Comparison of ENCODE assay signal across 12 cellular contexts in genomic region chr15:76196949-76197315, GRCh38.
DNase-seq lines count a peak whose midpoint lies in the region; ATAC-seq and TF ChIP-seq lines count a peak whose summit lies in the region.
"Had no signal": no experiment of that assay in that cellular context is flagged by ENCODE, and none has a peak within 500 bp of the region (broad histone marks: within the 10 kb centered on the region; RNA-seq: fewer than 3 reads in every experiment).

No MANE protein-coding gene starts in this region.

- no peaks in the 10 kb centered on the region for H3K36me3 Mint-ChIP-seq in activated CD4-positive, alpha-beta memory T cell treated with anti-CD3 and anti-CD28 coated beads, Interleukin-2, amount 10 ng/mL, durations not matched to agents 7 days and 5 days (ENCODE audit: low read depth)

- 42 to 52% methylated on average over 10 of the region's 10 CpGs for WGBS in esophagus, 2 donors

- H3K27me3 ChIP-seq in esophagus (ENCODE audit: control insufficient read depth in 1 of 2, insufficient read depth in 2 of 2, low read length in 2 of 2) (no peaks in the 10 kb centered on the region), tibial artery (peaks cover 0 to under 1% of the 10 kb centered on the region in 2 donors)
- H3K27me3 ChIP-seq: thyroid gland had no signal

- H3K27me3 Mint-ChIP-seq in activated CD4-positive, alpha-beta memory T cell treated with anti-CD3 and anti-CD28 coated beads, Interleukin-2, amount 10 ng/mL, durations not matched to agents 7 days and 5 days: peaks cover 4% of the 10 kb centered on the region

- intact Hi-C loops in tibial artery (cut with DNase I; ENCODE audit: low total_unique reads): no loop called here

- no peaks in the 10 kb centered on the region for H3K9me3 Mint-ChIP-seq in activated CD4-positive, alpha-beta memory T cell treated with anti-CD3 and anti-CD28 coated beads, Interleukin-2, amount 10 ng/mL, durations not matched to agents 7 days and 5 days
- H3K9me3 Mint-ChIP-seq: activated T-helper 2 cell treated with anti-CD3 and anti-CD28 coated beads, Interferon-gamma antibody, Interleukin-2, Interleukin-4, amounts not matched to agents 10 μg/mL and 5 μg/mL and 100 μg/mL, durations not matched to agents 14 hours and 24 hours and 36 hours; T-helper 1 cell treated with Interleukin-12 subunit alpha and Interleukin-12 subunit beta and Interleukin-4 antibody, amounts not matched to agents 30 μg/mL and 1 μg/mL, for 36 hours had no signal

- H3K4me1 ChIP-seq in esophagus (ENCODE audit: control insufficient read depth in 2 of 2, insufficient read depth in 2 of 2, low read length in 1 of 2): peaks cover 9 to 34% of the 10 kb centered on the region in 2 donors
- peaks cover 0 to 50% (median 43%) of the 10 kb centered on the region in 4 donors for H3K4me1 ChIP-seq in tibial artery

- CTCF ChIA-PET in activated CD4-positive, alpha-beta memory T cell treated with anti-CD3 and anti-CD28 coated beads, Interleukin-2, amount 10 ng/mL, durations not matched to agents 7 days and 5 days (lab: Charles Lee): interaction anchor here (1.2 kb wide), 1 partner anchor 447 kb away, joined by 3 read pairs; no protein-coding TSS in a partner anchor

- POLR2A ChIA-PET in activated CD4-positive, alpha-beta memory T cell treated with anti-CD3 and anti-CD28 coated beads, Interleukin-2, amount 10 ng/mL, durations not matched to agents 7 days and 5 days (lab: Charles Lee): no interaction called here

- ATAC-seq in HG02970 (IDR thresholded peaks at IDR 0.05; ENCODE audit: low FRiP score, unreplicated experiment): no peak

- H3K4me3 ChIP-seq in esophagus (ENCODE audit: low read depth in 1 of 2, low read length in 2 of 2): no peak overlapping the region
- H3K4me3 ChIP-seq in tibial artery: no peak overlapping the region
- H3K4me3 ChIP-seq: thyroid gland had no signal

- TF ChIP-seq CTCF in tibial artery (IDR thresholded peaks at IDR 0.05): no peak

- no peaks in the 10 kb centered on the region for H3K36me3 ChIP-seq in esophagus (ENCODE audit: control insufficient read depth in 2 of 2, insufficient read depth in 2 of 2, low read length in 1 of 2)
- no peaks in the 10 kb centered on the region for H3K36me3 ChIP-seq in tibial artery
- H3K36me3 ChIP-seq: thyroid gland had no signal

- no peak overlapping the region for H3K27ac Mint-ChIP-seq in activated CD4-positive, alpha-beta memory T cell treated with anti-CD3 and anti-CD28 coated beads, Interleukin-2, amount 10 ng/mL, durations not matched to agents 7 days and 5 days
- H3K27ac Mint-ChIP-seq: activated T-helper 2 cell treated with anti-CD3 and anti-CD28 coated beads, Interferon-gamma antibody, Interleukin-2, Interleukin-4, amounts not matched to agents 10 μg/mL and 5 μg/mL and 100 μg/mL, durations not matched to agents 14 hours and 24 hours and 36 hours; T-helper 1 cell treated with Interleukin-12 subunit alpha and Interleukin-12 subunit beta and Interleukin-4 antibody, amounts not matched to agents 30 μg/mL and 1 μg/mL, for 36 hours had no signal

- H3K9me3 ChIP-seq in esophagus (ENCODE audit: control insufficient read depth in 2 of 2, insufficient read depth in 1 of 2, low read depth in 1 of 2, low read length in 1 of 2): no peaks in the 10 kb centered on the region
- H3K9me3 ChIP-seq in tibial artery: no peaks in the 10 kb centered on the region
- H3K9me3 ChIP-seq: thyroid gland had no signal

- no peak overlapping the region for H3K4me3 Mint-ChIP-seq in activated CD4-positive, alpha-beta memory T cell treated with anti-CD3 and anti-CD28 coated beads, Interleukin-2, amount 10 ng/mL, durations not matched to agents 7 days and 5 days
- H3K4me3 Mint-ChIP-seq: T-helper 1 cell treated with Interleukin-12 subunit alpha and Interleukin-12 subunit beta and Interleukin-4 antibody, amounts not matched to agents 30 μg/mL and 1 μg/mL, for 36 hours had no signal

- DNase-seq in DMS 273 (lab: John Stamatoyannopoulos, UW; ENCODE audit: unreplicated experiment) (peak; percentile 36), DMS 273 treated with DMSO at 0.1 percent for 48 hours (lab: John Stamatoyannopoulos, UW) (no peak), middle frontal gyrus (ENCODE audit: extremely low spot score, low spot score) (peak; percentile 21), tibial artery (peak; percentile 16 to 83), retina (no peak)
- no peak for DNase-seq in activated CD4-positive, alpha-beta memory T cell treated with anti-CD3 and anti-CD28 coated beads, Interleukin-2, amount 10 ng/mL, durations not matched to agents 7 days and 5 days

- H3K27ac ChIP-seq in esophagus (ENCODE audit: low read depth in 2 of 2, low read length in 1 of 2): peak overlapping the region; percentile 89 to 91
- peak overlapping the region; percentile 60 to 62 for H3K27ac ChIP-seq in tibial artery
- H3K27ac ChIP-seq: 22Rv1, thyroid gland had no signal

- H3K4me1 Mint-ChIP-seq in activated CD4-positive, alpha-beta memory T cell treated with anti-CD3 and anti-CD28 coated beads, Interleukin-2, amount 10 ng/mL, durations not matched to agents 7 days and 5 days: peaks cover 14% of the 10 kb centered on the region

Comparison
In these comparisons a context has a peak if more than half of its experiments do, and no peak if none do; other contexts are left out.
1. DNase-seq: peak in DMS 273 (single experiment), middle frontal gyrus (single experiment) and tibial artery (2 of 2); none in DMS 273 treated with DMSO at 0.1 percent for 48 hours (single experiment), activated CD4-positive, alpha-beta memory T cell treated with anti-CD3 and anti-CD28 coated beads, Interleukin-2, amount 10 ng/mL, durations not matched to agents 7 days and 5 days (single experiment) and retina (single experiment).